In genomic region chr14:89383171-89383845, GRCh38 we compare ENCODE assay signal across 24 cellular contexts. TPM values are rescaled to one million over a fixed set of nuclear protein-coding genes. Genes with fewer than 3 reads are reported as not detected.
DNase-seq lines count a peak whose midpoint lies in the region; ATAC-seq and FAIRE-seq lines count a peak whose summit lies in the region.
"Had no signal": no experiment of that assay in that cellular context is flagged by ENCODE, and none has a peak within 500 bp of the region (broad histone marks: within the 10 kb centered on the region; RNA-seq: fewer than 3 reads in every experiment).

No MANE protein-coding gene starts in this region.

- H3K27ac ChIP-seq in naive thymus-derived CD4-positive, alpha-beta T cell (ENCODE audit: low read depth, low read length): no peak overlapping the region
- H3K27ac ChIP-seq: foreskin keratinocyte, KMS-11, neural progenitor cell, psoas muscle, SJCRH30, uterus had no signal

- H3K27me3 Mint-ChIP-seq in T-helper 2 cell treated with Interferon-gamma antibody and Interleukin-4, amounts not matched to agents 5 μg/mL and 100 μg/mL, for 36 hours (ENCODE audit: low read depth): no peaks in the 10 kb centered on the region
- no peaks in the 10 kb centered on the region for H3K27me3 Mint-ChIP-seq in activated naive CD8-positive, alpha-beta T cell
- no peaks in the 10 kb centered on the region for H3K27me3 Mint-ChIP-seq in naive thymus-derived CD4-positive, alpha-beta T cell

- H3K27ac Mint-ChIP-seq in T-helper 2 cell treated with Interferon-gamma antibody and Interleukin-4, amounts not matched to agents 5 μg/mL and 100 μg/mL, for 36 hours: peak overlapping the region; percentile 39
- H3K27ac Mint-ChIP-seq in activated naive CD8-positive, alpha-beta T cell: peak overlapping the region; percentile 64
- peak overlapping the region in 5 of 9 donors; percentile 18 to 62 (median 47) for H3K27ac Mint-ChIP-seq in naive thymus-derived CD4-positive, alpha-beta T cell
- H3K27ac Mint-ChIP-seq: activated T-helper 1 cell treated with anti-CD3 and anti-CD28 coated beads, Interleukin-12 subunit alpha, Interleukin-12 subunit beta, Interleukin-2, Interleukin-4 antibody, amounts not matched to agents 30 ng/mL and 10 ng/mL and 1 ng/mL, durations not matched to agents 14 hours and 24 hours and 36 hours; neural progenitor cell had no signal

- peak; percentile 54 for FAIRE-seq in GM19239 (lab: Jason Lieb, UNC)

- no peak for ATAC-seq in naive thymus-derived CD4-positive, alpha-beta T cell
- ATAC-seq: foreskin keratinocyte, PC-3, psoas muscle had no signal

- H3K4me1 ChIP-seq in naive thymus-derived CD4-positive, alpha-beta T cell (ENCODE audit: control insufficient read depth in 2 of 2, insufficient read depth in 2 of 2, low read length in 2 of 2): no peaks in the 10 kb centered on the region
- H3K4me1 ChIP-seq: foreskin keratinocyte, neural progenitor cell had no signal

- intact Hi-C loops in naive thymus-derived CD4-positive, alpha-beta T cell (cut with micrococcal nuclease): no loop called here

- CTCF ChIA-PET in naive thymus-derived CD4-positive, alpha-beta T cell (lab: Charles Lee): no interaction called here

- no peak overlapping the region for H3K4me3 Mint-ChIP-seq in T-helper 2 cell treated with Interferon-gamma antibody and Interleukin-4, amounts not matched to agents 5 μg/mL and 100 μg/mL, for 36 hours
- no peak overlapping the region for H3K4me3 Mint-ChIP-seq in activated naive CD8-positive, alpha-beta T cell
- no peak overlapping the region for H3K4me3 Mint-ChIP-seq in naive thymus-derived CD4-positive, alpha-beta T cell
- H3K4me3 Mint-ChIP-seq: activated T-helper 1 cell treated with anti-CD3 and anti-CD28 coated beads, Interleukin-12 subunit alpha, Interleukin-12 subunit beta, Interleukin-2, Interleukin-4 antibody, amounts not matched to agents 30 ng/mL and 10 ng/mL and 1 ng/mL, durations not matched to agents 14 hours and 24 hours and 36 hours; neural progenitor cell had no signal

- H3K36me3 ChIP-seq in naive thymus-derived CD4-positive, alpha-beta T cell (ENCODE audit: control insufficient read depth in 2 of 3, insufficient read depth in 3 of 3, low read length in 3 of 3): peaks cover 0 to 11% (median 0%) of the 10 kb centered on the region in 3 experiments
- H3K36me3 ChIP-seq: neural progenitor cell, SJCRH30, uterus had no signal

- H3K36me3 Mint-ChIP-seq in T-helper 2 cell treated with Interferon-gamma antibody and Interleukin-4, amounts not matched to agents 5 μg/mL and 100 μg/mL, for 36 hours (ENCODE audit: low read depth): peaks cover 29% of the 10 kb centered on the region
- H3K36me3 Mint-ChIP-seq in activated naive CD8-positive, alpha-beta T cell: peaks cover 27% of the 10 kb centered on the region
- peaks cover 19 to 48% (median 36%) of the 10 kb centered on the region in 5 donors for H3K36me3 Mint-ChIP-seq in naive thymus-derived CD4-positive, alpha-beta T cell

- H3K4me1 Mint-ChIP-seq in T-helper 2 cell treated with Interferon-gamma antibody and Interleukin-4, amounts not matched to agents 5 μg/mL and 100 μg/mL, for 36 hours (ENCODE audit: low read depth): peaks cover 4% of the 10 kb centered on the region
- H3K4me1 Mint-ChIP-seq in activated naive CD8-positive, alpha-beta T cell (ENCODE audit: low read depth): peaks cover 68% of the 10 kb centered on the region
- peaks cover 17 to 76% (median 66%) of the 10 kb centered on the region in 7 donors for H3K4me1 Mint-ChIP-seq in naive thymus-derived CD4-positive, alpha-beta T cell
- H3K4me1 Mint-ChIP-seq: neural progenitor cell had no signal

- H3K9me3 ChIP-seq in naive thymus-derived CD4-positive, alpha-beta T cell (ENCODE audit: control insufficient read depth in 2 of 3, low read length in 3 of 3): peaks cover 0 to 9% (median 6%) of the 10 kb centered on the region in 3 experiments
- H3K9me3 ChIP-seq: psoas muscle, SJCRH30, uterus had no signal

- no peak for DNase-seq in T-helper 2 cell treated with Interferon-gamma antibody and Interleukin-4, amounts not matched to agents 5 μg/mL and 100 μg/mL, for 36 hours (ENCODE audit: low spot score)
- DNase-seq in T-helper 2 cell (no peak), GM19239 (ENCODE audit: insufficient read length, low spot score) (no peak), NOMO-1 treated with DMSO at 0.1 percent for 48 hours (lab: John Stamatoyannopoulos, UW; ENCODE audit: unreplicated experiment) (no peak), cortex of kidney (lab: John Stamatoyannopoulos, UW) (no peak)
- DNase-seq in naive thymus-derived CD4-positive, alpha-beta T cell: no peak
- DNase-seq in stimulated activated CD4-positive, alpha-beta T cell treated with anti-CD3 and anti-CD28 coated beads, Interleukin-4, amount 100 ng/mL, for 4 hours: no peak
- DNase-seq: 8988T; DMS 273 treated with DMSO at 0.1 percent for 48 hours; foreskin keratinocyte; kidney glomerular epithelial cell; NCI-H1092 treated with DMSO at 0.1 percent for 48 hours; NCI-H2107; PC-3; psoas muscle; stimulated activated CD4-positive, alpha-beta T cell treated with anti-CD3 and anti-CD28 coated beads, Interleukin-4, amount 100 ng/mL, for 1 hour; uterus had no signal

- no peaks in the 10 kb centered on the region for H3K27me3 ChIP-seq in naive thymus-derived CD4-positive, alpha-beta T cell (ENCODE audit: control insufficient read depth in 2 of 2, insufficient read depth in 2 of 2, low read length in 2 of 2)
- H3K27me3 ChIP-seq: dorsolateral prefrontal cortex, foreskin keratinocyte, neural progenitor cell, SJCRH30, uterus had no signal

- H3K4me3 ChIP-seq in naive thymus-derived CD4-positive, alpha-beta T cell (ENCODE audit: low read length): no peak overlapping the region
- H3K4me3 ChIP-seq: neural progenitor cell, psoas muscle, SJCRH30, smooth muscle cell, uterus had no signal

- H3K9me3 Mint-ChIP-seq in T-helper 2 cell treated with Interferon-gamma antibody and Interleukin-4, amounts not matched to agents 5 μg/mL and 100 μg/mL, for 36 hours: peaks cover 15% of the 10 kb centered on the region
- no peaks in the 10 kb centered on the region for H3K9me3 Mint-ChIP-seq in activated naive CD8-positive, alpha-beta T cell (ENCODE audit: low read depth)
- H3K9me3 Mint-ChIP-seq in naive thymus-derived CD4-positive, alpha-beta T cell: peaks cover 0 to 29% (median 12%) of the 10 kb centered on the region in 11 donors

- POLR2A ChIA-PET in naive thymus-derived CD4-positive, alpha-beta T cell (lab: Charles Lee): no interaction called here

RNA-seq across cellular contexts. Expression of gene FOXN3, which starts 33.7 kb away (rescaled TPM):
- 100 to 1,000 TPM; 103 to 192 (median 149) TPM for total RNA-seq in naive thymus-derived CD4-positive, alpha-beta T cell
- 100 to 1,000 TPM; 120 to 156 TPM for polyA plus RNA-seq in naive thymus-derived CD4-positive, alpha-beta T cell
